In the genomic region with DNA sequence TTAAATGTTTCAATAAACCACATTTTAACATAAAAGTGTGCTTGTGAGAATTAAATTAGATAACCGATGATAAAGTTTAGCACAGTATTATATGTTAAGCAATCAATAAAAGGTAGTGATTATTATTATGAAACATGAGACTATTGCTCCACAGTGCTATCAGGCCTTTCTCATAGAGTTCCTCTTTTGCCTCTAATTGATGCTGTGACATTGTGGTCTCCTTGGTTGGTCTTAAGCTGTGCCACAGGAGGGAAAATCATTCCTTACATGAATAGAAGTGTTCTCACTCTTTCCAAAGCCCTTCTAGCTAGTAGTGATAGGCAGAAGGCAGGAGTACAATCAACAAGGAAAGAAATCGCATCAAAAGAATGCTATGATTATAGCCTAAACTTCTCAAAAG, we compare ENCODE assay signal across 14 cellular contexts.
"Had no signal": no experiment of that assay in that cellular context is flagged by ENCODE, and none has a peak within 500 bp of the region (broad histone marks: within the 10 kb centered on the region; RNA-seq: fewer than 3 reads in every experiment).

No MANE protein-coding gene starts in this region.

- DNase-seq: effector memory CD4-positive, alpha-beta T cell; heart left ventricle; hippocampal formation; left colon; naive thymus-derived CD8-positive, alpha-beta T cell; psoas muscle; retina; spleen; stimulated activated CD4-positive, alpha-beta T cell treated with anti-CD3 and anti-CD28 coated beads, Interleukin-15, amount 100 ng/mL, for 24 hours; stimulated activated CD4-positive, alpha-beta T cell treated with anti-CD3 and anti-CD28 coated beads, Interleukin-1b, Interleukin-23, amount 100 ng/mL, for 48 hours; stimulated activated CD4-positive, alpha-beta T cell treated with anti-CD3 and anti-CD28 coated beads, Interleukin-4, amount 100 ng/mL, for 24 hours; tibial artery; upper lobe of left lung; uterus had no signal
